24 cellular contexts compared by ENCODE assay signal in genomic region chr1:83954301-83954823, GRCh38.
"Had no signal": no experiment of that assay in that cellular context is flagged by ENCODE, and none has a peak within 500 bp of the region (broad histone marks: within the 10 kb centered on the region; RNA-seq: fewer than 3 reads in every experiment).

No MANE protein-coding gene starts in this region.

- DNase-seq: activated CD4-positive, alpha-beta T cell treated with anti-CD3 and anti-CD28 coated beads, Interleukin-2, amount 10 ng/mL, durations not matched to agents 7 days and 5 days; activated CD4-positive, CD25-positive, alpha-beta regulatory T cell treated with anti-CD3 and anti-CD28 coated beads, Interleukin-2, amount 50 U/mL, for 72 hours; activated CD8-positive, alpha-beta T cell treated with anti-CD3 and anti-CD28 coated beads for 36 hours; activated gamma-delta T cell; activated naive CD4-positive, alpha-beta T cell treated with anti-CD3 and anti-CD28 coated beads, Interleukin-2, amount 50 U/mL, for 16 hours; activated naive CD8-positive, alpha-beta T cell treated with anti-CD3 and anti-CD28 coated beads, Interleukin-2, amount 50 U/mL, for 24 hours; anterior cingulate cortex; body of pancreas; effector CD8-positive, alpha-beta T cell; erythroblast; foreskin fibroblast; immature natural killer cell; kidney glomerular epithelial cell; left ventricle myocardium inferior; nephron progenitor cell; pancreas; psoas muscle; right cardiac atrium; stimulated activated CD4-positive, alpha-beta T cell treated with anti-CD3 and anti-CD28 coated beads, Interleukin-4, amount 100 ng/mL, for 24 hours; stimulated activated naive CD8-positive, alpha-beta T cell treated with anti-CD3 and anti-CD28 coated beads, Interleukin-15, Interleukin-2, amounts not matched to agents 100 U/mL and 50 U/mL, for 24 hours; trophoblast cell had no signal

- H3K36me3 ChIP-seq: cardiac muscle cell, left ventricle myocardium inferior, pancreas, suprapubic skin, vagina had no signal

- FAIRE-seq: pancreas had no signal

- H3K4me1 ChIP-seq: body of pancreas, left ventricle myocardium inferior, psoas muscle, suprapubic skin, vagina had no signal

- H3K4me3 ChIP-seq: body of pancreas, cardiac muscle cell, left ventricle myocardium inferior, pancreas, psoas muscle, suprapubic skin, vagina had no signal

- H3K27ac ChIP-seq: body of pancreas, cardiac muscle cell, left ventricle myocardium inferior, pancreas, psoas muscle, suprapubic skin, vagina had no signal

- H3K27me3 ChIP-seq: body of pancreas, cardiac muscle cell, pancreas, suprapubic skin, vagina had no signal

- ATAC-seq: activated CD8-positive, alpha-beta T cell treated with anti-CD3 and anti-CD28 coated beads for 36 hours; activated naive CD8-positive, alpha-beta T cell treated with anti-CD3 and anti-CD28 coated beads, Interleukin-2, amount 50 U/mL, for 24 hours; body of pancreas; pancreas; psoas muscle; right cardiac atrium; stimulated activated naive CD8-positive, alpha-beta T cell treated with anti-CD3 and anti-CD28 coated beads, Interleukin-15, Interleukin-2, amounts not matched to agents 100 U/mL and 50 U/mL, for 24 hours had no signal

- H3K9me3 ChIP-seq: body of pancreas, left ventricle myocardium inferior, pancreas, psoas muscle, suprapubic skin, vagina had no signal
